Comparison of ENCODE assay signal across 8 cellular contexts in genomic region chr1:152185544-152186391, GRCh38. TPM values are rescaled to one million over a fixed set of nuclear protein-coding genes. Genes with fewer than 3 reads are reported as not detected.
DNase-seq lines count a peak whose midpoint lies in the region; ATAC-seq and TF ChIP-seq lines count a peak whose summit lies in the region.

No MANE protein-coding gene starts in this region.

- no peaks in the 10 kb centered on the region for H3K27me3 ChIP-seq in AG04450 (ENCODE audit: control insufficient read depth, insufficient read depth, low read length)
- H3K27me3 ChIP-seq in body of pancreas = no peaks in the 10 kb centered on the region

- POLR2A ChIA-PET in AG04450 (lab: Yijun Ruan, JAX) = no interaction called here

- no peak overlapping the region for H3K27ac ChIP-seq in AG04450 (ENCODE audit: low read depth, low read length)
- H3K27ac ChIP-seq in body of pancreas = no peak overlapping the region

- H3K4me3 ChIP-seq in AG04450 (ENCODE audit: low read depth, low read length) (no peak overlapping the region), body of pancreas (no peak overlapping the region)

- in situ Hi-C loops in GM13977 (cut with MboI; ENCODE audit: low pct_unique_long_range_greater_than_20kb, low sequenced_read_pairs, unreplicated experiment) = loop anchor here (10.0 kb wide), 1 partner anchor 51 kb away; no protein-coding TSS in a partner anchor

- CTCF ChIA-PET in AG04450 (lab: Charles Lee) = interaction anchor here (0.5 to 5.7 kb wide), 19 partner anchors 11 to 273 kb away, joined by 3 to 98 read pairs (median 3); no protein-coding TSS in a partner anchor

- ATAC-seq in body of pancreas (peak; percentile 62), GM18870 (IDR thresholded peaks at IDR 0.05; ENCODE audit: unreplicated experiment) (no peak)

- no peak for TF ChIP-seq POLR2A in body of pancreas (IDR thresholded peaks at IDR 0.05)

- TF ChIP-seq CTCF in AG04450 (IDR thresholded peaks at IDR 0.05; ENCODE audit: low read depth, low read length) (peak; percentile 84), GM13977 (IDR thresholded peaks at IDR 0.05; ENCODE audit: extremely low read depth, insufficient read depth, missing control alignments) (peak; percentile 75), body of pancreas (IDR thresholded peaks at IDR 0.05) (peak; percentile 51 to 89 (median 84))

- WGBS in body of pancreas, 2 donors = 25 to 27% methylated on average over 8 of the region's 8 CpGs

- H3K9me3 ChIP-seq in AG04450 (ENCODE audit: control insufficient read depth, insufficient read depth, low read length) (peaks cover 9% of the 10 kb centered on the region; the same call in 1 of the 2 replicates), body of pancreas (no peaks in the 10 kb centered on the region)

- DNase-seq in AG04450 (ENCODE audit: low read depth, low spot score) = peak; percentile 26
- DNase-seq in GM13977 (ENCODE audit: low spot score) = peak; percentile 38
- DNase-seq in MV-4-11 (lab: John Stamatoyannopoulos, UW) = peak; percentile 65
- peak; percentile 68 for DNase-seq in SKM-1 (lab: John Stamatoyannopoulos, UW; ENCODE audit: unreplicated experiment)
- DNase-seq in body of pancreas = peak; percentile 38 to 67 (median 50)
- peak; percentile 47 for DNase-seq in inferior parietal cortex (ENCODE audit: extremely low spot score)
- DNase-seq in stimulated activated CD4-positive, alpha-beta T cell treated with anti-CD3 and anti-CD28 coated beads, Interleukin-2, amount 100 ng/mL, for 48 hours = peak; percentile 8 to 17

- no peaks in the 10 kb centered on the region for H3K36me3 ChIP-seq in body of pancreas (replicated peaks in 1 of 2; ENCODE audit: insufficient read depth in 1 of 2, low read depth in 2 of 2)

- H3K4me1 ChIP-seq in body of pancreas = no peaks in the 10 kb centered on the region

- intact Hi-C loops in body of pancreas (cut with DNase I) = loop anchor here (5.0 to 10.0 kb wide), 2 partner anchors 133 to 269 kb away; no protein-coding TSS in a partner anchor

RNA-seq across cellular contexts. Expression of gene RPTN, which starts 26.7 kb away (rescaled TPM):
- polyA plus RNA-seq in AG04450 (2011; rRNA removed) = not detected in 2 replicates
- polyA minus RNA-seq in AG04450 (2011; rRNA and poly(A)+ RNA removed) = not detected in 2 replicates
- not detected for total RNA-seq in body of pancreas

RNA-seq across cellular contexts. Expression of gene HRNR, which starts 38.2 kb away (rescaled TPM):
- not detected in 2 replicates for polyA plus RNA-seq in AG04450 (2011; rRNA removed)
- polyA minus RNA-seq in AG04450 (2011; rRNA and poly(A)+ RNA removed) = 0.05 TPM in 1 of 2 replicates, not detected in the other
- not detected for total RNA-seq in body of pancreas

Comparison
In these comparisons a context has a peak if more than half of its experiments do, and no peak if none do; other contexts are left out.
1. DNase-seq: peak in every context shown above with its lines; median percentile 68 in SKM-1; 65 in MV-4-11; 50 in body of pancreas; 47 in inferior parietal cortex; 38 in GM13977; 26 in AG04450; 12 in stimulated activated CD4-positive, alpha-beta T cell treated with anti-CD3 and anti-CD28 coated beads, Interleukin-2, amount 100 ng/mL, for 48 hours.